In the genomic region with DNA sequence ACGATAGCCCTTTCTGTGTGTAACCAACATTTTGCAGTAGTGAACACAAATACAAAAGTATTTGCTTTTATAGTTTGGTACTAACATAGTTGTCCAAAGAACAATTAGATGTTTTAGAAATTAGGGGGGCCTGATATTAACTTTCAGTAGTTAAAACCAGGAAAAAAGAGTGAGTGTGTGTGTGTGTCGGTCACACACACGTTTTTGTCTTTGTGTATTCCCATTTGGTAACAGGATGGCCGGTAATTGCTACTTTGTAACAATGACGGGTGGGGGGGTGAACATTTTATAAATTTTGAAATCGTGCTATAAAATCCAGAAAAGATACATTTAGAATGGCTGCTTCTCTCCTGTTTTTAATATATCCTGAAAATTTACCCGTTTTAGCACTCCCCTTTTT, we compare ENCODE assay signal across 7 cellular contexts. TPM values are rescaled to one million over a fixed set of nuclear protein-coding genes. Genes with fewer than 3 reads are reported as not detected.
DNase-seq lines count a peak whose midpoint lies in the region; ATAC-seq and TF ChIP-seq lines count a peak whose summit lies in the region.

No MANE protein-coding gene starts in this region.

- intact Hi-C loops in HCT116 (cut with micrococcal nuclease) = no loop called here

- H3K9ac ChIP-seq in HCT116 (ENCODE audit: low read length) = peak overlapping the region; percentile 99

- TF ChIP-seq CTCF in HCT116 (IDR thresholded peaks at IDR 0.05 in 2 of 3, conservative IDR thresholded peaks at IDR 0.05 in 1 of 3; ENCODE audit: borderline replicate concordance in 1 of 3, insufficient read depth in 1 of 3, low read depth in 2 of 3, low read length in 2 of 3) = no peak
- no peak for TF ChIP-seq CTCF in WI38 (IDR thresholded peaks at IDR 0.05; ENCODE audit: low read depth, low read length)
- no peak for TF ChIP-seq CTCF in glutamatergic neuron (IDR thresholded peaks at IDR 0.05; ENCODE audit: partially characterized antibody, unreplicated experiment)

- POLR2A ChIA-PET in HCT116 (lab: Charles Lee) = interaction anchor here (0.6 kb wide), 1 partner anchor 460 kb away, joined by 4 read pairs; no protein-coding TSS in a partner anchor

- RAD21 ChIA-PET in HCT116 (lab: Charles Lee; ENCODE audit: low non-redundant PET in 1 of 2, low total read pairs in 2 of 2, uncharacterized antibody in 2 of 2, unreplicated experiment in 2 of 2) = no interaction called here

- BruUV-seq in HCT116 (replicated peaks; lab: Mats Ljungman, UMichigan) = no TSS peak

- no peaks in the 10 kb centered on the region for H3K36me3 ChIP-seq in HCT116 (ENCODE audit: control insufficient read depth in 1 of 2, insufficient read depth in 2 of 2, low read length in 2 of 2)

- peaks cover 11% of the 10 kb centered on the region for H3K4me1 Mint-ChIP-seq in glutamatergic neuron (ENCODE audit: low read depth, unreplicated experiment)

- H3K9me3 Mint-ChIP-seq in glutamatergic neuron (ENCODE audit: unreplicated experiment) = peaks cover 5% of the 10 kb centered on the region

- no peak overlapping the region for H2AFZ ChIP-seq in HCT116 (ENCODE audit: low read depth, low read length, poor library complexity, severe bottlenecking)

- peaks cover 4% of the 10 kb centered on the region for H3K36me3 Mint-ChIP-seq in glutamatergic neuron (ENCODE audit: unreplicated experiment)

- H3K9me3 ChIP-seq in HCT116 (ENCODE audit: control insufficient read depth in 1 of 2, insufficient read depth in 1 of 2, low read depth in 1 of 2, low read length in 2 of 2) = peaks cover 0 to 8% of the 10 kb centered on the region in 2 experiments; a peak in 1 of 4 replicates

- H3K4me3 Mint-ChIP-seq in glutamatergic neuron (ENCODE audit: unreplicated experiment) = peak overlapping the region; percentile 99

- CTCF ChIA-PET in HCT116 (lab: Charles Lee) = no interaction called here

- no peaks in the 10 kb centered on the region for H4K20me1 ChIP-seq in HCT116 (ENCODE audit: insufficient read depth)

- ATAC-seq in HCT116 = no peak

- H3K4me3 ChIP-seq in HCT116 (replicated peaks in 1 of 2; ENCODE audit: low read depth in 1 of 2, low read length in 2 of 2) (peak overlapping the region; percentile 98 to 100), WI38 (ENCODE audit: low read depth, low read length) (peak overlapping the region; percentile 90), skin epidermis (peak overlapping the region; percentile 57 to 97 (median 83))

- H3K27me3 Mint-ChIP-seq in glutamatergic neuron (ENCODE audit: unreplicated experiment) = peaks cover 9% of the 10 kb centered on the region

- no peak for TF ChIP-seq RAD21 in HCT116 (IDR thresholded peaks at IDR 0.05; ENCODE audit: low read depth)

- H3K9me2 ChIP-seq in HCT116 (ENCODE audit: insufficient read depth) = no peaks in the 10 kb centered on the region

- peak overlapping the region; percentile 95 for H3K27ac Mint-ChIP-seq in glutamatergic neuron (ENCODE audit: unreplicated experiment)

- peaks cover 10 to 15% of the 10 kb centered on the region in 2 experiments; a peak in 3 of 4 replicates for H3K4me1 ChIP-seq in HCT116 (ENCODE audit: control insufficient read depth in 1 of 2, insufficient read depth in 2 of 2, low read length in 2 of 2)

- H3K27me3 ChIP-seq in HCT116 (ENCODE audit: insufficient read depth, low read length) = no peaks in the 10 kb centered on the region

- H3K4me2 ChIP-seq in HCT116 (ENCODE audit: low read length) = peak overlapping the region; percentile 79

- DNase-seq in HCT116 (ENCODE audit: low read depth, low spot score) (no peak), glutamatergic neuron (no peak), superior temporal gyrus (ENCODE audit: extremely low spot score) (no peak), OCI-M1 (lab: John Stamatoyannopoulos, UW) (no peak), NCI-H510A (lab: John Stamatoyannopoulos, UW) (no peak)

- TF ChIP-seq POLR2A in HCT116 (IDR thresholded peaks at IDR 0.05; ENCODE audit: borderline replicate concordance, extremely low read depth, insufficient read depth, insufficient read length) = no peak

- H3K79me2 ChIP-seq in HCT116 (ENCODE audit: insufficient read depth, low read length) = peaks cover 63% of the 10 kb centered on the region

- no peak overlapping the region for H3K27ac ChIP-seq in HCT116 (ENCODE audit: low read depth, low read length)
- H3K27ac ChIP-seq in skin epidermis = peak overlapping the region in 16 of 21 experiments; percentile 87 to 99 (median 96)

TF ChIP-seq in HCT116, 20 proteins besides CTCF, POLR2A, EP300 and RAD21:
- TF ChIP-seq SRF (IDR thresholded peaks at IDR 0.05; ENCODE audit: low read depth) (no peak), SP1 (IDR thresholded peaks at IDR 0.05; ENCODE audit: low read depth) (no peak), JUND (IDR thresholded peaks at IDR 0.05) (no peak), CEBPB (IDR thresholded peaks at IDR 0.05; ENCODE audit: low read depth) (no peak; the same call in 1 of the 2 replicates)
- TF ChIP-seq, protein P1, sequence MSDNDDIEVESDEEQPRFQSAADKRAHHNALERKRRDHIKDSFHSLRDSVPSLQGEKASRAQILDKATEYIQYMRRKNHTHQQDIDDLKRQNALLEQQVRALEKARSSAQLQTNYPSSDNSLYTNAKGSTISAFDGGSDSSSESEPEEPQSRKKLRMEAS (IDR thresholded peaks at IDR 0.05) = no peak

RNA-seq across cellular contexts. Expression of a gene that starts 1.5 kb away (rescaled TPM):
- total RNA-seq in HCT116 (2021; ENCODE audit: unreplicated experiment) = 55.3 TPM
- 17.8 and 21.9 TPM in 2 replicates for polyA plus RNA-seq in HCT116 (2012)
- 33.7 TPM for total RNA-seq in glutamatergic neuron (ENCODE audit: unreplicated experiment)

RNA-seq across cellular contexts. Expression of a gene that starts 12.0 kb away (rescaled TPM):
- total RNA-seq in HCT116 (2021; ENCODE audit: unreplicated experiment) = 37.6 TPM
- 7.6 and 13.7 TPM in 2 replicates for polyA plus RNA-seq in HCT116 (2012)
- 38.1 TPM for total RNA-seq in glutamatergic neuron (ENCODE audit: unreplicated experiment)
